Comparison of ENCODE assay signal across 1 cellular context in the genomic region with DNA sequence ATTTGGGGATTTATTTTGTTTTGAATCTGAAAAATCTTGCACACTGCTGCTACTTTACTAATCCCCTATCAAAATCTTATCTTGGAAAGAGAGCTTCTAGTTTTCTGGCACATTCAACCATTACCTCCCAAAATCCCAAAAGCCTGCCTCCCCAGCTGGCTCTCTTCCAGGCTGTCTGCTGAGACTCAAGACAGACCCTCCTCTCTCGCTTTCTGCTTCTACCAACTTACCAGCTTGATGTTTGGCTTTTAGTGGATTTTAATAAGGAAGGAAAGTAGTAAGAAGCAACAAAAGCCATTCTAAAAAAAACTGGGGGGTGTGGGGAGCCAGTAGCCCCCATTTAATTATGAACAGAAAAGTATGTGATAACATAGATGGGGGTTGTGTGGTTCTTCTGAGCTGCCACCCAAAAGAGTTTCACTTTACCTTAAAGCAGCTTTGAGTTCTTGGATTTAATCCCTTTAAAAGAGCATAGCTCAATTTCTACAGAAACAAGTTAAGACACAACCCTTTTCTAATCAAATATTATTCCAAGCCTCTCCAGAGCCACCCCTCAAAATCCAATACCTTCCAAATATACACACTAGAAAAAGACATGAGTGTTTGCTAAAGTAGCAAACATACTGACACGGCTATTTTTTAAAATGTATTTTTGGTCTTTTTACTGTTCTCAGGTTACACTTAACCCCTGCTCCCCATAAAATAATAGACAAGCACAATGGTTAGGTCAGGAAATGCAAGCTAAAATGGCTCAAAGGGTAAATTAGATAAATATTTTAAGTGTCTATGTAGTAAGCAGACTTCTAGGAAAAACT.
A peak's percentile ranks its signal among the peaks of the same experiment; 100 is the strongest.
TF ChIP-seq lines count a peak whose summit lies in the region.

No MANE protein-coding gene starts in this region.

TF ChIP-seq in HepG2, 621 proteins besides CTCF, POLR2A, EP300 and RAD21 (continued from another document):
- TF ChIP-seq, protein P1, sequence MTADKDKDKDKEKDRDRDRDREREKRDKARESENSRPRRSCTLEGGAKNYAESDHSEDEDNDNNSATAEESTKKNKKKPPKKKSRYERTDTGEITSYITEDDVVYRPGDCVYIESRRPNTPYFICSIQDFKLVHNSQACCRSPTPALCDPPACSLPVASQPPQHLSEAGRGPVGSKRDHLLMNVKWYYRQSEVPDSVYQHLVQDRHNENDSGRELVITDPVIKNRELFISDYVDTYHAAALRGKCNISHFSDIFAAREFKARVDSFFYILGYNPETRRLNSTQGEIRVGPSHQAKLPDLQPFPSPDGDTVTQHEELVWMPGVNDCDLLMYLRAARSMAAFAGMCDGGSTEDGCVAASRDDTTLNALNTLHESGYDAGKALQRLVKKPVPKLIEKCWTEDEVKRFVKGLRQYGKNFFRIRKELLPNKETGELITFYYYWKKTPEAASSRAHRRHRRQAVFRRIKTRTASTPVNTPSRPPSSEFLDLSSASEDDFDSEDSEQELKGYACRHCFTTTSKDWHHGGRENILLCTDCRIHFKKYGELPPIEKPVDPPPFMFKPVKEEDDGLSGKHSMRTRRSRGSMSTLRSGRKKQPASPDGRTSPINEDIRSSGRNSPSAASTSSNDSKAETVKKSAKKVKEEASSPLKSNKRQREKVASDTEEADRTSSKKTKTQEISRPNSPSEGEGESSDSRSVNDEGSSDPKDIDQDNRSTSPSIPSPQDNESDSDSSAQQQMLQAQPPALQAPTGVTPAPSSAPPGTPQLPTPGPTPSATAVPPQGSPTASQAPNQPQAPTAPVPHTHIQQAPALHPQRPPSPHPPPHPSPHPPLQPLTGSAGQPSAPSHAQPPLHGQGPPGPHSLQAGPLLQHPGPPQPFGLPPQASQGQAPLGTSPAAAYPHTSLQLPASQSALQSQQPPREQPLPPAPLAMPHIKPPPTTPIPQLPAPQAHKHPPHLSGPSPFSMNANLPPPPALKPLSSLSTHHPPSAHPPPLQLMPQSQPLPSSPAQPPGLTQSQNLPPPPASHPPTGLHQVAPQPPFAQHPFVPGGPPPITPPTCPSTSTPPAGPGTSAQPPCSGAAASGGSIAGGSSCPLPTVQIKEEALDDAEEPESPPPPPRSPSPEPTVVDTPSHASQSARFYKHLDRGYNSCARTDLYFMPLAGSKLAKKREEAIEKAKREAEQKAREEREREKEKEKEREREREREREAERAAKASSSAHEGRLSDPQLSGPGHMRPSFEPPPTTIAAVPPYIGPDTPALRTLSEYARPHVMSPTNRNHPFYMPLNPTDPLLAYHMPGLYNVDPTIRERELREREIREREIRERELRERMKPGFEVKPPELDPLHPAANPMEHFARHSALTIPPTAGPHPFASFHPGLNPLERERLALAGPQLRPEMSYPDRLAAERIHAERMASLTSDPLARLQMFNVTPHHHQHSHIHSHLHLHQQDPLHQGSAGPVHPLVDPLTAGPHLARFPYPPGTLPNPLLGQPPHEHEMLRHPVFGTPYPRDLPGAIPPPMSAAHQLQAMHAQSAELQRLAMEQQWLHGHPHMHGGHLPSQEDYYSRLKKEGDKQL (CRISPR knock-in tag; IDR thresholded peaks at IDR 0.05; ENCODE audit: low read depth), result no peak
- TF ChIP-seq ZNF781 (CRISPR knock-in tag; IDR thresholded peaks at IDR 0.05; ENCODE audit: borderline replicate concordance, not compliant biosample characterization) (no peak), BRCA1 (CRISPR knock-in tag; IDR thresholded peaks at IDR 0.05) (no peak), ELF4 (CRISPR knock-in tag; IDR thresholded peaks at IDR 0.05; ENCODE audit: borderline replicate concordance) (no peak), HNRNPK (IDR thresholded peaks at IDR 0.05; ENCODE audit: low read depth, low read length, poor library complexity, severe bottlenecking) (no peak), HNF4G (IDR thresholded peaks at IDR 0.05; ENCODE audit: borderline replicate concordance, low read depth, low read length) (no peak), HNF4G (CRISPR knock-in tag; IDR thresholded peaks at IDR 0.05; ENCODE audit: borderline replicate concordance, low read depth) (no peak), ZNF652 (CRISPR knock-in tag; IDR thresholded peaks at IDR 0.05; ENCODE audit: borderline replicate concordance, low read depth) (peak; percentile 55; the same call in 1 of the 2 replicates), ZNF7 (CRISPR knock-in tag; IDR thresholded peaks at IDR 0.05) (no peak), CCAR2 (optimal IDR thresholded peaks at IDR 0.05; ENCODE audit: low read depth, low read length) (no peak), MAFF (IDR thresholded peaks at IDR 0.05; ENCODE audit: low read depth, low read length) (0 out of 2 replicates have a peak, but pooled peaks have one; percentile 2), ZNF746 (CRISPR knock-in tag; IDR thresholded peaks at IDR 0.05) (no peak), RXRA (CRISPR knock-in tag; IDR thresholded peaks at IDR 0.05) (no peak), RBM22 (optimal IDR thresholded peaks at IDR 0.05; ENCODE audit: low read length) (no peak), ELF1 (CRISPR knock-in tag; IDR thresholded peaks at IDR 0.05) (no peak), CHD2 (IDR thresholded peaks at IDR 0.05; ENCODE audit: low read depth, low read length) (no peak), ZNF83 (CRISPR knock-in tag; IDR thresholded peaks at IDR 0.05; ENCODE audit: borderline replicate concordance) (no peak), SP5 (CRISPR knock-in tag; IDR thresholded peaks at IDR 0.05; ENCODE audit: borderline replicate concordance, low read depth) (no peak), ZFP90 (CRISPR knock-in tag; IDR thresholded peaks at IDR 0.05; ENCODE audit: borderline replicate concordance) (0 out of 2 replicates have a peak, but pooled peaks have one; percentile 42), KLF11 (CRISPR knock-in tag; IDR thresholded peaks at IDR 0.05) (no peak), ZSCAN12 (CRISPR knock-in tag; IDR thresholded peaks at IDR 0.05) (0 out of 2 replicates have a peak, but pooled peaks have one; percentile 20), ZNF879 (CRISPR knock-in tag; IDR thresholded peaks at IDR 0.05) (no peak), ZNF660 (CRISPR knock-in tag; IDR thresholded peaks at IDR 0.05; ENCODE audit: borderline replicate concordance, low read depth) (no peak), ZNF616 (CRISPR knock-in tag; IDR thresholded peaks at IDR 0.05; ENCODE audit: low read depth) (no peak), KDM4B (CRISPR knock-in tag; IDR thresholded peaks at IDR 0.05) (no peak), ARID2 (CRISPR knock-in tag; IDR thresholded peaks at IDR 0.05; ENCODE audit: borderline replicate concordance) (no peak), ZNF484 (CRISPR knock-in tag; IDR thresholded peaks at IDR 0.05; ENCODE audit: borderline replicate concordance, low read depth) (no peak), ZNF562 (CRISPR knock-in tag; IDR thresholded peaks at IDR 0.05; ENCODE audit: borderline replicate concordance) (no peak)
- TF ChIP-seq, protein P2, sequence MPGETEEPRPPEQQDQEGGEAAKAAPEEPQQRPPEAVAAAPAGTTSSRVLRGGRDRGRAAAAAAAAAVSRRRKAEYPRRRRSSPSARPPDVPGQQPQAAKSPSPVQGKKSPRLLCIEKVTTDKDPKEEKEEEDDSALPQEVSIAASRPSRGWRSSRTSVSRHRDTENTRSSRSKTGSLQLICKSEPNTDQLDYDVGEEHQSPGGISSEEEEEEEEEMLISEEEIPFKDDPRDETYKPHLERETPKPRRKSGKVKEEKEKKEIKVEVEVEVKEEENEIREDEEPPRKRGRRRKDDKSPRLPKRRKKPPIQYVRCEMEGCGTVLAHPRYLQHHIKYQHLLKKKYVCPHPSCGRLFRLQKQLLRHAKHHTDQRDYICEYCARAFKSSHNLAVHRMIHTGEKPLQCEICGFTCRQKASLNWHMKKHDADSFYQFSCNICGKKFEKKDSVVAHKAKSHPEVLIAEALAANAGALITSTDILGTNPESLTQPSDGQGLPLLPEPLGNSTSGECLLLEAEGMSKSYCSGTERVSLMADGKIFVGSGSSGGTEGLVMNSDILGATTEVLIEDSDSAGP (CRISPR knock-in tag; IDR thresholded peaks at IDR 0.05; ENCODE audit: borderline replicate concordance), result no peak
- TF ChIP-seq, protein P3, sequence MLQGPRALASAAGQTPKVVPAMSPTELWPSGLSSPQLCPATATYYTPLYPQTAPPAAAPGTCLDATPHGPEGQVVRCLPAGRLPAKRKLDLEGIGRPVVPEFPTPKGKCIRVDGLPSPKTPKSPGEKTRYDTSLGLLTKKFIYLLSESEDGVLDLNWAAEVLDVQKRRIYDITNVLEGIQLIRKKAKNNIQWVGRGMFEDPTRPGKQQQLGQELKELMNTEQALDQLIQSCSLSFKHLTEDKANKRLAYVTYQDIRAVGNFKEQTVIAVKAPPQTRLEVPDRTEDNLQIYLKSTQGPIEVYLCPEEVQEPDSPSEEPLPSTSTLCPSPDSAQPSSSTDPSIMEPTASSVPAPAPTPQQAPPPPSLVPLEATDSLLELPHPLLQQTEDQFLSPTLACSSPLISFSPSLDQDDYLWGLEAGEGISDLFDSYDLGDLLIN (CRISPR knock-in tag; IDR thresholded peaks at IDR 0.05; ENCODE audit: borderline replicate concordance), result no peak
- TF ChIP-seq, protein P4, sequence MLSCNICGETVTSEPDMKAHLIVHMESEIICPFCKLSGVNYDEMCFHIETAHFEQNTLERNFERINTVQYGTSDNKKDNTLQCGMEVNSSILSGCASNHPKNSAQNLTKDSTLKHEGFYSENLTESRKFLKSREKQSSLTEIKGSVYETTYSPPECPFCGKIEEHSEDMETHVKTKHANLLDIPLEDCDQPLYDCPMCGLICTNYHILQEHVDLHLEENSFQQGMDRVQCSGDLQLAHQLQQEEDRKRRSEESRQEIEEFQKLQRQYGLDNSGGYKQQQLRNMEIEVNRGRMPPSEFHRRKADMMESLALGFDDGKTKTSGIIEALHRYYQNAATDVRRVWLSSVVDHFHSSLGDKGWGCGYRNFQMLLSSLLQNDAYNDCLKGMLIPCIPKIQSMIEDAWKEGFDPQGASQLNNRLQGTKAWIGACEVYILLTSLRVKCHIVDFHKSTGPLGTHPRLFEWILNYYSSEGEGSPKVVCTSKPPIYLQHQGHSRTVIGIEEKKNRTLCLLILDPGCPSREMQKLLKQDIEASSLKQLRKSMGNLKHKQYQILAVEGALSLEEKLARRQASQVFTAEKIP (CRISPR knock-in tag; IDR thresholded peaks at IDR 0.05; ENCODE audit: borderline replicate concordance), result no peak
- TF ChIP-seq, protein P5, sequence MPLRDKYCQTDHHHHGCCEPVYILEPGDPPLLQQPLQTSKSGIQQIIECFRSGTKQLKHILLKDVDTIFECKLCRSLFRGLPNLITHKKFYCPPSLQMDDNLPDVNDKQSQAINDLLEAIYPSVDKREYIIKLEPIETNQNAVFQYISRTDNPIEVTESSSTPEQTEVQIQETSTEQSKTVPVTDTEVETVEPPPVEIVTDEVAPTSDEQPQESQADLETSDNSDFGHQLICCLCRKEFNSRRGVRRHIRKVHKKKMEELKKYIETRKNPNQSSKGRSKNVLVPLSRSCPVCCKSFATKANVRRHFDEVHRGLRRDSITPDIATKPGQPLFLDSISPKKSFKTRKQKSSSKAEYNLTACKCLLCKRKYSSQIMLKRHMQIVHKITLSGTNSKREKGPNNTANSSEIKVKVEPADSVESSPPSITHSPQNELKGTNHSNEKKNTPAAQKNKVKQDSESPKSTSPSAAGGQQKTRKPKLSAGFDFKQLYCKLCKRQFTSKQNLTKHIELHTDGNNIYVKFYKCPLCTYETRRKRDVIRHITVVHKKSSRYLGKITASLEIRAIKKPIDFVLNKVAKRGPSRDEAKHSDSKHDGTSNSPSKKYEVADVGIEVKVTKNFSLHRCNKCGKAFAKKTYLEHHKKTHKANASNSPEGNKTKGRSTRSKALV (CRISPR knock-in tag; IDR thresholded peaks at IDR 0.05), result 0 out of 2 replicates have a peak, but pooled peaks have one; percentile 42
- TF ChIP-seq, protein P6, sequence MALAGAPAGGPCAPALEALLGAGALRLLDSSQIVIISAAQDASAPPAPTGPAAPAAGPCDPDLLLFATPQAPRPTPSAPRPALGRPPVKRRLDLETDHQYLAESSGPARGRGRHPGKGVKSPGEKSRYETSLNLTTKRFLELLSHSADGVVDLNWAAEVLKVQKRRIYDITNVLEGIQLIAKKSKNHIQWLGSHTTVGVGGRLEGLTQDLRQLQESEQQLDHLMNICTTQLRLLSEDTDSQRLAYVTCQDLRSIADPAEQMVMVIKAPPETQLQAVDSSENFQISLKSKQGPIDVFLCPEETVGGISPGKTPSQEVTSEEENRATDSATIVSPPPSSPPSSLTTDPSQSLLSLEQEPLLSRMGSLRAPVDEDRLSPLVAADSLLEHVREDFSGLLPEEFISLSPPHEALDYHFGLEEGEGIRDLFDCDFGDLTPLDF (CRISPR knock-in tag; IDR thresholded peaks at IDR 0.05), result 0 out of 2 replicates have a peak, but pooled peaks have one; percentile 37
- TF ChIP-seq, protein P7, sequence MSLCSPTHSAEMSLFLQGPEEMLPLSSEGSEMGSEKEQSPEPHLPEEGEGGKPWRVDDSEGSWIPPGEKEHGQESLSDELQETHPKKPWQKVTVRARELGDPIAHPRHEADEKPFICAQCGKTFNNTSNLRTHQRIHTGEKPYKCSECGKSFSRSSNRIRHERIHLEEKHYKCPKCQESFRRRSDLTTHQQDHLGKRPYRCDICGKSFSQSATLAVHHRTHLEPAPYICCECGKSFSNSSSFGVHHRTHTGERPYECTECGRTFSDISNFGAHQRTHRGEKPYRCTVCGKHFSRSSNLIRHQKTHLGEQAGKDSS (CRISPR knock-in tag; IDR thresholded peaks at IDR 0.05; ENCODE audit: borderline replicate concordance, low read depth), result no peak
- TF ChIP-seq, protein P8, sequence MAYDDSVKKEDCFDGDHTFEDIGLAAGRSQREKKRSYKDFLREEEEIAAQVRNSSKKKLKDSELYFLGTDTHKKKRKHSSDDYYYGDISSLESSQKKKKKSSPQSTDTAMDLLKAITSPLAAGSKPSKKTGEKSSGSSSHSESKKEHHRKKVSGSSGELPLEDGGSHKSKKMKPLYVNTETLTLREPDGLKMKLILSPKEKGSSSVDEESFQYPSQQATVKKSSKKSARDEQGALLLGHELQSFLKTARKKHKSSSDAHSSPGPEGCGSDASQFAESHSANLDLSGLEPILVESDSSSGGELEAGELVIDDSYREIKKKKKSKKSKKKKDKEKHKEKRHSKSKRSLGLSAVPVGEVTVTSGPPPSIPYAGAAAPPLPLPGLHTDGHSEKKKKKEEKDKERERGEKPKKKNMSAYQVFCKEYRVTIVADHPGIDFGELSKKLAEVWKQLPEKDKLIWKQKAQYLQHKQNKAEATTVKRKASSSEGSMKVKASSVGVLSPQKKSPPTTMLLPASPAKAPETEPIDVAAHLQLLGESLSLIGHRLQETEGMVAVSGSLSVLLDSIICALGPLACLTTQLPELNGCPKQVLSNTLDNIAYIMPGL (CRISPR knock-in tag; IDR thresholded peaks at IDR 0.05; ENCODE audit: borderline replicate concordance in 1 of 2, low read depth in 1 of 2), result no peak
